In the genomic region with DNA sequence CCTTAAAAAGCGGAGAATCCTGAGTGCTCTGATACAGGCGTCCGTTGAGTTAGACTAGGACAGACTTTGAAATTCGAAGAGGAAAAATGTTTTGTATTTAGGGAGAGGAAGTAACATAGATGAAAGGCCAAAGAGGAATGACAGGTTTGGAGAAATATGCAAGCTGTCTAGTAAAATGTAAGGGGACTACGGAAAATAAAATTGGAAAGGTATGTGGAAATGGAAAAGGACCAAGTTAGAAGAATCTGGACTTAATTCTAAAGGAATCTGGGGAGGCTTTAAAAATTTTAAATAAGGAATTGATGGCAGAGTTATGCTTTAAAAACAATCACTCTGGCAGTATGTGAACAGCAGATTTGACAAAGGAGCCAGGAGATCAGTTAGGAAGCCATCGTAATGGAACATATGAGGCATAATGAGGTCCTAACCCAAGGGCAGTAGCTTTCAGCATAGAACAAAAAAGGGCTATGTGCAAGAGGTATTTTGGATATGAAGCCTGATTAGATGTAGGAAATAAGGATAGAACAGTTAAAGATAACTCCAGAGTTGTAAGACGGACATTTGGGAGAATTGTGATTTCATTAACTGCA, we compare ENCODE assay signal across 1 cellular context.
A peak's percentile ranks its signal among the peaks of the same experiment; 100 is the strongest.
TF ChIP-seq lines count a peak whose summit lies in the region.

No MANE protein-coding gene starts in this region.

TF ChIP-seq in SK-N-SH, 30 proteins besides CTCF, POLR2A, EP300 and RAD21 (continued from another document):
- TF ChIP-seq, protein P1, sequence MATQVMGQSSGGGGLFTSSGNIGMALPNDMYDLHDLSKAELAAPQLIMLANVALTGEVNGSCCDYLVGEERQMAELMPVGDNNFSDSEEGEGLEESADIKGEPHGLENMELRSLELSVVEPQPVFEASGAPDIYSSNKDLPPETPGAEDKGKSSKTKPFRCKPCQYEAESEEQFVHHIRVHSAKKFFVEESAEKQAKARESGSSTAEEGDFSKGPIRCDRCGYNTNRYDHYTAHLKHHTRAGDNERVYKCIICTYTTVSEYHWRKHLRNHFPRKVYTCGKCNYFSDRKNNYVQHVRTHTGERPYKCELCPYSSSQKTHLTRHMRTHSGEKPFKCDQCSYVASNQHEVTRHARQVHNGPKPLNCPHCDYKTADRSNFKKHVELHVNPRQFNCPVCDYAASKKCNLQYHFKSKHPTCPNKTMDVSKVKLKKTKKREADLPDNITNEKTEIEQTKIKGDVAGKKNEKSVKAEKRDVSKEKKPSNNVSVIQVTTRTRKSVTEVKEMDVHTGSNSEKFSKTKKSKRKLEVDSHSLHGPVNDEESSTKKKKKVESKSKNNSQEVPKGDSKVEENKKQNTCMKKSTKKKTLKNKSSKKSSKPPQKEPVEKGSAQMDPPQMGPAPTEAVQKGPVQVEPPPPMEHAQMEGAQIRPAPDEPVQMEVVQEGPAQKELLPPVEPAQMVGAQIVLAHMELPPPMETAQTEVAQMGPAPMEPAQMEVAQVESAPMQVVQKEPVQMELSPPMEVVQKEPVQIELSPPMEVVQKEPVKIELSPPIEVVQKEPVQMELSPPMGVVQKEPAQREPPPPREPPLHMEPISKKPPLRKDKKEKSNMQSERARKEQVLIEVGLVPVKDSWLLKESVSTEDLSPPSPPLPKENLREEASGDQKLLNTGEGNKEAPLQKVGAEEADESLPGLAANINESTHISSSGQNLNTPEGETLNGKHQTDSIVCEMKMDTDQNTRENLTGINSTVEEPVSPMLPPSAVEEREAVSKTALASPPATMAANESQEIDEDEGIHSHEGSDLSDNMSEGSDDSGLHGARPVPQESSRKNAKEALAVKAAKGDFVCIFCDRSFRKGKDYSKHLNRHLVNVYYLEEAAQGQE (IDR thresholded peaks at IDR 0.05; ENCODE audit: low read depth, low read length), result no peak
- TF ChIP-seq TAF1 (IDR thresholded peaks at IDR 0.05; ENCODE audit: borderline replicate concordance, low read depth, low read length) (no peak), NRF1 (IDR thresholded peaks at IDR 0.05; ENCODE audit: low read depth, low read length) (no peak), JUND (IDR thresholded peaks at IDR 0.05) (peak; percentile 53; the same call in 1 of the 2 replicates)
- TF ChIP-seq, protein P2, sequence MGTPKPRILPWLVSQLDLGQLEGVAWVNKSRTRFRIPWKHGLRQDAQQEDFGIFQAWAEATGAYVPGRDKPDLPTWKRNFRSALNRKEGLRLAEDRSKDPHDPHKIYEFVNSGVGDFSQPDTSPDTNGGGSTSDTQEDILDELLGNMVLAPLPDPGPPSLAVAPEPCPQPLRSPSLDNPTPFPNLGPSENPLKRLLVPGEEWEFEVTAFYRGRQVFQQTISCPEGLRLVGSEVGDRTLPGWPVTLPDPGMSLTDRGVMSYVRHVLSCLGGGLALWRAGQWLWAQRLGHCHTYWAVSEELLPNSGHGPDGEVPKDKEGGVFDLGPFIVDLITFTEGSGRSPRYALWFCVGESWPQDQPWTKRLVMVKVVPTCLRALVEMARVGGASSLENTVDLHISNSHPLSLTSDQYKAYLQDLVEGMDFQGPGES (IDR thresholded peaks at IDR 0.05; ENCODE audit: low read depth, low read length), result no peak
TF ChIP-seq in SK-N-SH: peak in this region for 7.
